ENCODE assay signal across 8 cellular contexts in the genomic region with DNA sequence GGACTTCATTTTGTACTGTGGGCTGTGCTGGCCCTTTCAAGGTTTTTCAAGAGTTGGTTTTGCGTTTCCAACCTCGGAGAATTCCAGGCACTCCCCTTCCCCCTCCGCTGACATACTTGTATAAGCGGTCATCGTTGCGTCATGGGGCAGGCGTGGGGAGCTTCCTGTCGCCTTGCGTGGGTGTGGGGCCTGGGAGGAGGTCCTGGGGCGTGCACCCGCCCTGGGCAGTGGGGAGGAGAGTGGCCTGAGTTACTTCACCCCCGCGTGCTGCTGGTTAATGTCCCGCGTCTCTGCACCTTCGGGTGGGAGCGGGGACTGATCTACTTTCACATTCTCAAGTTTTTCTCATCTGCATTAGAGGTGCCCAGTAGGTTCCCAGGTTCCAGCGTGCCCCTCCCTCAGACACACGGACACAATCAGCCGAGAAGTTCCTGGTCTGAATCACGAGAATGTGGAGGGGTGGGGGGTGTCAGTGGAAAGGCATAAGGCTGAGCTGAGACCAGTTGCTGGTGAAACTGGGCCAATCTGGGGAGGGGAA. TPM values are rescaled to one million over a fixed set of nuclear protein-coding genes. Genes with fewer than 3 reads are reported as not detected.
DNase-seq lines count a peak whose midpoint lies in the region; ATAC-seq and TF ChIP-seq lines count a peak whose summit lies in the region.

No MANE protein-coding gene starts in this region.

- no peaks in the 10 kb centered on the region for H3K27me3 ChIP-seq in left lung

- peaks cover 42% of the 10 kb centered on the region for H3K36me3 Mint-ChIP-seq in activated B cell treated with CpG ODN at 0.5 μM for 24 hours (ENCODE audit: low read depth)

- H3K4me3 Mint-ChIP-seq in activated B cell treated with CpG ODN at 0.5 μM for 24 hours, result peak overlapping the region; percentile 99

- H3K9me3 Mint-ChIP-seq in activated B cell treated with CpG ODN at 0.5 μM for 24 hours, result no peaks in the 10 kb centered on the region

- intact Hi-C loops in activated B cell treated with CpG ODN at 0.5 μM for 24 hours (cut with micrococcal nuclease), result loop anchor here (1.0 to 10.0 kb wide), 5 partner anchors 217 to 983 kb away; partner anchors contain the start of genes ASF1B, CALR, RFX1 and SAMD1
- intact Hi-C loops in left lung (cut with DNase I), result no loop called here

- no peaks in the 10 kb centered on the region for H3K27me3 Mint-ChIP-seq in activated B cell treated with CpG ODN at 0.5 μM for 24 hours

- TF ChIP-seq CTCF in activated B cell treated with CpG ODN at 0.5 μM for 24 hours (IDR thresholded peaks at IDR 0.05) (no peak), coronary artery (IDR thresholded peaks at IDR 0.05) (no peak), left lung (IDR thresholded peaks at IDR 0.05) (no peak)

- no peak for ATAC-seq in activated B cell treated with CpG ODN at 0.5 μM for 24 hours (ENCODE audit: low read depth)
- ATAC-seq in left lung, result peak; percentile 29
- no peak for ATAC-seq in GM19463 (IDR thresholded peaks at IDR 0.05; ENCODE audit: unreplicated experiment)
- ATAC-seq in GM21737 (IDR thresholded peaks at IDR 0.05; ENCODE audit: unreplicated experiment), result no peak

- H3K9me3 ChIP-seq in left lung, result no peaks in the 10 kb centered on the region

- H3K4me1 ChIP-seq in left lung, result peaks cover 6 to 29% of the 10 kb centered on the region in 2 donors

- DNase-seq in GM04503 (ENCODE audit: low read depth), result peak; percentile 71
- peak; percentile 87 for DNase-seq in MV-4-11 (lab: John Stamatoyannopoulos, UW)
- peak; percentile 44 for DNase-seq in activated B cell treated with CpG ODN at 0.5 μM for 24 hours
- peak; percentile 98 for DNase-seq in coronary artery (ENCODE audit: low spot score)
- peak; percentile 97 to 98 for DNase-seq in left lung
- peak; percentile 69 for DNase-seq in stimulated activated CD4-positive, alpha-beta T cell treated with anti-CD3 and anti-CD28 coated beads, Interleukin-4, amount 100 ng/mL, for 24 hours

- CTCF ChIA-PET in activated B cell treated with CpG ODN at 0.5 μM for 24 hours (lab: Charles Lee), result interaction anchor here (0.9 to 4.6 kb wide), 8 partner anchors 10 to 108 kb away, joined by 3 to 41 read pairs (median 8); partner anchors contain the start of gene NACC1

- peaks cover 55% of the 10 kb centered on the region for H3K4me1 Mint-ChIP-seq in activated B cell treated with CpG ODN at 0.5 μM for 24 hours

- POLR2A ChIA-PET in activated B cell treated with CpG ODN at 0.5 μM for 24 hours (lab: Charles Lee), result interaction anchor here (0.5 to 6.5 kb wide), 24 partner anchors 12 to 363 kb away, joined by 3 to 413 read pairs (median 14); partner anchors contain the start of genes JUNB, LYL1, NACC1 and TRMT1

- H3K27ac Mint-ChIP-seq in activated B cell treated with CpG ODN at 0.5 μM for 24 hours, result peak overlapping the region; percentile 94

- peak overlapping the region; percentile 93 for H3K4me3 ChIP-seq in coronary artery
- peak overlapping the region; percentile 95 to 100 for H3K4me3 ChIP-seq in left lung

- H3K27ac ChIP-seq in coronary artery (peak overlapping the region; percentile 98 to 100), left lung (peak overlapping the region; percentile 96 to 97)

- H3K36me3 ChIP-seq in left lung, result no peaks in the 10 kb centered on the region

RNA-seq across cellular contexts. Expression of gene IER2, which starts 4.1 kb away (rescaled TPM):
- 116 and 119 TPM in 2 replicates for total RNA-seq in activated B cell treated with CpG ODN at 0.5 μM for 24 hours
- 10 to 100 TPM; 70.1 to 99.4 TPM for total RNA-seq in left lung

RNA-seq across cellular contexts. Expression of gene STX10, which starts 4.1 kb away (rescaled TPM):
- total RNA-seq in activated B cell treated with CpG ODN at 0.5 μM for 24 hours, result 41.7 and 43.6 TPM in 2 replicates
- 10 to 100 TPM; 64.0 to 94.8 TPM for total RNA-seq in left lung

RNA-seq across cellular contexts. Expression of gene NACC1, which starts 36.2 kb away (rescaled TPM):
- 62.1 and 68.8 TPM in 2 replicates for total RNA-seq in activated B cell treated with CpG ODN at 0.5 μM for 24 hours
- 10 to 100 TPM; 65.1 to 92.5 TPM for total RNA-seq in left lung

RNA-seq across cellular contexts. Expression of gene TRMT1, which starts 37.8 kb away (rescaled TPM):
- total RNA-seq in activated B cell treated with CpG ODN at 0.5 μM for 24 hours (111 and 113 TPM in 2 replicates), left lung (10 to 100 TPM; 24.2 to 46.2 TPM)

RNA-seq across cellular contexts. Expression of gene LYL1, which starts 51.7 kb away (rescaled TPM):
- total RNA-seq in activated B cell treated with CpG ODN at 0.5 μM for 24 hours (67.1 and 74.8 TPM in 2 replicates), left lung (10 to 100 TPM; 15.4 to 32.9 TPM)

Comparison
In these comparisons a context has a peak if more than half of its experiments do, and no peak if none do; other contexts are left out.
1. DNase-seq: peak in every context shown above with its lines; median percentile 98 in coronary artery; 98 in left lung; 87 in MV-4-11; 71 in GM04503; 69 in stimulated activated CD4-positive, alpha-beta T cell treated with anti-CD3 and anti-CD28 coated beads, Interleukin-4, amount 100 ng/mL, for 24 hours; 44 in activated B cell treated with CpG ODN at 0.5 μM for 24 hours.